ENCODE assay signal across 8 cellular contexts in the genomic region with DNA sequence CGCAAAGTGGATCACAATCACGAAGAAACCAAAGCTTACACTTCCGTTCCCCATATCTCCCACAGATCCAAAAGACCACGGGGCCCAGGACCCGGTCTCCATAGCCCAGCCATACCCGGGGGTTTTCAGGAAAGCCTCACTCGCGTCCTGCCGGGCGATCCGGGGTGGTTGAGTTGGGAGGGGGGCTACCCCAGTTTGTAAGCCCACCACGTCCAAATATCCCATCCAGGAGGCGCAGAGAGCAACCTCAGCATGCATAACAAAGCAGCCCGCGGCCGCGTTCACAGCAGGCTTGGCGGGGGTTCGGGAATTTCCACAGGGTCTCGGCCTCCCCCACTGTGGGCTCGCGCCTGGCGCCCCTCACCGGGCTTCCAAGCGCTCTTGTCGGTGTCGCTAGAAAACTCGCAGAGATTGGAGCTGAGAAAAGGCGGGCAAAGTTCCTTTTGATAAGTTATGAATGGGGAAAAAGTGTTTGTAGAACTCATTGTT. TPM values are rescaled to one million over a fixed set of nuclear protein-coding genes. Genes with fewer than 3 reads are reported as not detected.
DNase-seq lines count a peak whose midpoint lies in the region; ATAC-seq and TF ChIP-seq lines count a peak whose summit lies in the region.

No MANE protein-coding gene starts in this region.

- peaks cover 14% of the 10 kb centered on the region for H3K36me3 Mint-ChIP-seq in activated CD8-positive, alpha-beta memory T cell treated with anti-CD3 and anti-CD28 coated beads, Interleukin-2, amount 10 ng/mL, durations not matched to agents 7 days and 5 days

- peaks cover 0 to 7% of the 10 kb centered on the region in 2 donors for H3K4me1 ChIP-seq in breast epithelium
- H3K4me1 ChIP-seq in mononuclear cell (ENCODE audit: insufficient read depth, low read length) = peaks cover 29% of the 10 kb centered on the region

- peak; percentile 52 for DNase-seq in activated CD8-positive, alpha-beta memory T cell treated with anti-CD3 and anti-CD28 coated beads, Interleukin-2, amount 10 ng/mL, durations not matched to agents 7 days and 5 days
- DNase-seq in activated CD8-positive, alpha-beta memory T cell treated with anti-CD3 and anti-CD28 coated beads, Interleukin-2, amount 50 U/mL, for 4 hours = no peak
- DNase-seq in breast epithelium (ENCODE audit: low spot score in 2 of 2) (no peak), GM13976 (ENCODE audit: low spot score) (no peak), AG08395 (ENCODE audit: low spot score) (no peak), OCI-M1 (lab: John Stamatoyannopoulos, UW) (no peak)

- intact Hi-C loops in breast epithelium (cut with DNase I; ENCODE audit: low total_unique reads) = no loop called here

- TF ChIP-seq POLR2A in breast epithelium (IDR thresholded peaks at IDR 0.05) = no peak

- H3K4me3 ChIP-seq in breast epithelium (peak overlapping the region; percentile 50 to 91 (median 58)), mononuclear cell (ENCODE audit: low read length) (peak overlapping the region; percentile 45)

- H3K9me3 ChIP-seq in breast epithelium (no peaks in the 10 kb centered on the region), mononuclear cell (ENCODE audit: low read depth, low read length) (no peaks in the 10 kb centered on the region)

- ATAC-seq in activated CD8-positive, alpha-beta memory T cell treated with anti-CD3 and anti-CD28 coated beads, Interleukin-2, amount 10 ng/mL, durations not matched to agents 7 days and 5 days = peak; percentile 35
- ATAC-seq in HG03432 (IDR thresholded peaks at IDR 0.05; ENCODE audit: unreplicated experiment) = peak; percentile 34

- no peaks in the 10 kb centered on the region for H3K36me3 ChIP-seq in breast epithelium

- in situ Hi-C loops in GM13976 (cut with MboI; ENCODE audit: low sequenced_read_pairs, unreplicated experiment) = no loop called here

- no peaks in the 10 kb centered on the region for H3K9me3 Mint-ChIP-seq in activated CD8-positive, alpha-beta memory T cell treated with anti-CD3 and anti-CD28 coated beads, Interleukin-2, amount 10 ng/mL, durations not matched to agents 7 days and 5 days (ENCODE audit: low read depth)

- H3K27me3 Mint-ChIP-seq in activated CD8-positive, alpha-beta memory T cell treated with anti-CD3 and anti-CD28 coated beads, Interleukin-2, amount 10 ng/mL, durations not matched to agents 7 days and 5 days = no peaks in the 10 kb centered on the region

- peaks cover 31% of the 10 kb centered on the region for H3K4me1 Mint-ChIP-seq in activated CD8-positive, alpha-beta memory T cell treated with anti-CD3 and anti-CD28 coated beads, Interleukin-2, amount 10 ng/mL, durations not matched to agents 7 days and 5 days

- CTCF ChIA-PET in activated CD8-positive, alpha-beta memory T cell treated with anti-CD3 and anti-CD28 coated beads, Interleukin-2, amount 10 ng/mL, durations not matched to agents 7 days and 5 days (lab: Charles Lee) = interaction anchor here (0.9 to 3.2 kb wide), 4 partner anchors 9 to 22 kb away, joined by 3 to 44 read pairs (median 16); a partner anchor contains a TSS

- peak overlapping the region; percentile 87 for H3K27ac Mint-ChIP-seq in activated CD8-positive, alpha-beta memory T cell treated with anti-CD3 and anti-CD28 coated beads, Interleukin-2, amount 10 ng/mL, durations not matched to agents 7 days and 5 days

- H3K4me3 Mint-ChIP-seq in activated CD8-positive, alpha-beta memory T cell treated with anti-CD3 and anti-CD28 coated beads, Interleukin-2, amount 10 ng/mL, durations not matched to agents 7 days and 5 days = peak overlapping the region; percentile 88

- H3K27ac ChIP-seq in breast epithelium = no peak overlapping the region

- H3K27me3 ChIP-seq in breast epithelium (no peaks in the 10 kb centered on the region), mononuclear cell (ENCODE audit: insufficient read depth, low read length) (no peaks in the 10 kb centered on the region)

- TF ChIP-seq CTCF in breast epithelium (IDR thresholded peaks at IDR 0.05) (no peak), GM13976 (IDR thresholded peaks at IDR 0.05; ENCODE audit: borderline replicate concordance, control extremely low read depth, extremely low read depth, insufficient read depth, missing control alignments) (no peak)

RNA-seq across cellular contexts. Expression of a gene that starts 9.5 kb away (rescaled TPM):
- total RNA-seq in activated CD8-positive, alpha-beta memory T cell treated with anti-CD3 and anti-CD28 coated beads, Interleukin-2, amount 10 ng/mL, durations not matched to agents 7 days and 5 days = 10 to 100 TPM; 78.7 to 79.1 TPM
- 10 to 100 TPM; 23.1 to 50.1 (median 26.6) TPM for total RNA-seq in breast epithelium
- 10.0 TPM for total RNA-seq in mononuclear cell

RNA-seq across cellular contexts. Expression of a gene that starts 14.2 kb away (rescaled TPM):
- total RNA-seq in activated CD8-positive, alpha-beta memory T cell treated with anti-CD3 and anti-CD28 coated beads, Interleukin-2, amount 10 ng/mL, durations not matched to agents 7 days and 5 days = 10 to 100 TPM; 55.7 to 61.2 TPM
- total RNA-seq in breast epithelium (10 to 100 TPM; 23.5 to 45.6 (median 39.4) TPM), mononuclear cell (32.0 TPM)

RNA-seq across cellular contexts. Expression of a gene that starts 19.0 kb away (rescaled TPM):
- under 1 TPM; 0.59 to 0.76 TPM for total RNA-seq in activated CD8-positive, alpha-beta memory T cell treated with anti-CD3 and anti-CD28 coated beads, Interleukin-2, amount 10 ng/mL, durations not matched to agents 7 days and 5 days
- total RNA-seq in breast epithelium (under 1 TPM in 2 of 3 donors, not detected in 1; 0.15 to 0.33 TPM), mononuclear cell (not detected)

RNA-seq across cellular contexts. Expression of a gene that starts 21.7 kb away (rescaled TPM):
- total RNA-seq in activated CD8-positive, alpha-beta memory T cell treated with anti-CD3 and anti-CD28 coated beads, Interleukin-2, amount 10 ng/mL, durations not matched to agents 7 days and 5 days = 10 to 100 TPM; 43.7 to 44.3 TPM
- total RNA-seq in breast epithelium (10 to 100 TPM; 15.4 to 33.2 (median 28.2) TPM), mononuclear cell (20.7 TPM)
